Comparison of ENCODE assay signal across 8 cellular contexts in genomic region chr10:11539191-11539868, GRCh38.
A peak's percentile ranks its signal among the peaks of the same experiment; 100 is the strongest.
DNase-seq lines count a peak whose midpoint lies in the region; ATAC-seq and TF ChIP-seq lines count a peak whose summit lies in the region.

No MANE protein-coding gene starts in this region.

- no peaks in the 10 kb centered on the region for H3K9me3 ChIP-seq in gastrocnemius medialis

- no peaks in the 10 kb centered on the region for H3K27me3 Mint-ChIP-seq in activated naive CD4-positive, alpha-beta T cell treated with anti-CD3 and anti-CD28 coated beads for 36 hours (ENCODE audit: low read depth)
- peaks cover 6% of the 10 kb centered on the region for H3K27me3 Mint-ChIP-seq in activated naive CD4-positive, alpha-beta T cell treated with anti-CD3 and anti-CD28 coated beads, Interleukin-2, amount 10 ng/mL, durations not matched to agents 7 days and 5 days

- TF ChIP-seq POLR2A in gastrocnemius medialis (IDR thresholded peaks at IDR 0.05) = no peak

- peak; percentile 25 for DNase-seq in activated naive CD4-positive, alpha-beta T cell treated with anti-CD3 and anti-CD28 coated beads for 36 hours
- DNase-seq in activated naive CD4-positive, alpha-beta T cell treated with anti-CD3 and anti-CD28 coated beads, Interleukin-2, amount 10 ng/mL, durations not matched to agents 7 days and 5 days = no peak
- DNase-seq in NCI-H226 (peak; percentile 18), hypothalamus (lab: John Stamatoyannopoulos, UW) (no peak), gastrocnemius medialis (no peak)
- DNase-seq in stimulated activated naive CD8-positive, alpha-beta T cell treated with anti-CD3 and anti-CD28 coated beads, Interleukin-15, Interleukin-2, amounts not matched to agents 100 U/mL and 50 U/mL, for 24 hours = no peak

- in situ Hi-C loops in gastrocnemius medialis (cut with MboI; ENCODE audit: low sequenced_read_pairs in 4 of 4) = no loop called here

- no peaks in the 10 kb centered on the region for H3K27me3 ChIP-seq in gastrocnemius medialis

- no peak overlapping the region for H3K27ac Mint-ChIP-seq in activated naive CD4-positive, alpha-beta T cell treated with anti-CD3 and anti-CD28 coated beads for 36 hours
- H3K27ac Mint-ChIP-seq in activated naive CD4-positive, alpha-beta T cell treated with anti-CD3 and anti-CD28 coated beads, Interleukin-2, amount 10 ng/mL, durations not matched to agents 7 days and 5 days = no peak overlapping the region

- H3K36me3 ChIP-seq in gastrocnemius medialis = no peaks in the 10 kb centered on the region

- TF ChIP-seq CTCF in gastrocnemius medialis (IDR thresholded peaks at IDR 0.05 in 4 of 5, conservative IDR thresholded peaks at IDR 0.05 in 1 of 5) = no peak

- H3K4me1 Mint-ChIP-seq in activated naive CD4-positive, alpha-beta T cell treated with anti-CD3 and anti-CD28 coated beads for 36 hours (ENCODE audit: low read depth) = peaks cover 19% of the 10 kb centered on the region
- no peaks in the 10 kb centered on the region for H3K4me1 Mint-ChIP-seq in activated naive CD4-positive, alpha-beta T cell treated with anti-CD3 and anti-CD28 coated beads, Interleukin-2, amount 10 ng/mL, durations not matched to agents 7 days and 5 days

- CTCF ChIA-PET in activated naive CD4-positive, alpha-beta T cell treated with anti-CD3 and anti-CD28 coated beads for 36 hours (lab: Charles Lee) = interaction anchor here (0.8 to 2.1 kb wide), 3 partner anchors 9 to 23 kb away, joined by 3 to 5 read pairs (median 3); no protein-coding TSS in a partner anchor
- CTCF ChIA-PET in activated naive CD4-positive, alpha-beta T cell treated with anti-CD3 and anti-CD28 coated beads, Interleukin-2, amount 10 ng/mL, durations not matched to agents 7 days and 5 days (lab: Charles Lee) = interaction anchor here (0.7 to 1.0 kb wide), 2 partner anchors 50 to 218 kb away, joined by 3 read pairs; no protein-coding TSS in a partner anchor

- intact Hi-C loops in activated naive CD4-positive, alpha-beta T cell treated with anti-CD3 and anti-CD28 coated beads for 36 hours (cut with micrococcal nuclease) = loop anchor here (1.0 kb wide), 4 partner anchors 13 to 73 kb away; no protein-coding TSS in a partner anchor
- intact Hi-C loops in gastrocnemius medialis (cut with DNase I; ENCODE audit: low total_unique reads) = no loop called here

- no peak overlapping the region for H3K4me3 ChIP-seq in gastrocnemius medialis

- H3K27ac ChIP-seq in gastrocnemius medialis = no peak overlapping the region

- H3K4me3 Mint-ChIP-seq in activated naive CD4-positive, alpha-beta T cell treated with anti-CD3 and anti-CD28 coated beads for 36 hours = no peak overlapping the region
- H3K4me3 Mint-ChIP-seq in activated naive CD4-positive, alpha-beta T cell treated with anti-CD3 and anti-CD28 coated beads, Interleukin-2, amount 10 ng/mL, durations not matched to agents 7 days and 5 days = no peak overlapping the region

- ATAC-seq in esophagus mucosa (peak; percentile 84), GM18870 (IDR thresholded peaks at IDR 0.05; ENCODE audit: unreplicated experiment) (no peak), gastrocnemius medialis (no peak)
- peak; percentile 76 for ATAC-seq in stimulated activated naive CD8-positive, alpha-beta T cell treated with anti-CD3 and anti-CD28 coated beads, Interleukin-15, Interleukin-2, amounts not matched to agents 100 U/mL and 50 U/mL, for 24 hours

- no peaks in the 10 kb centered on the region for H3K36me3 Mint-ChIP-seq in activated naive CD4-positive, alpha-beta T cell treated with anti-CD3 and anti-CD28 coated beads for 36 hours (ENCODE audit: low read depth)
- no peaks in the 10 kb centered on the region for H3K36me3 Mint-ChIP-seq in activated naive CD4-positive, alpha-beta T cell treated with anti-CD3 and anti-CD28 coated beads, Interleukin-2, amount 10 ng/mL, durations not matched to agents 7 days and 5 days

- H3K4me1 ChIP-seq in gastrocnemius medialis = no peaks in the 10 kb centered on the region

- no peaks in the 10 kb centered on the region for H3K9me3 Mint-ChIP-seq in activated naive CD4-positive, alpha-beta T cell treated with anti-CD3 and anti-CD28 coated beads for 36 hours
- no peaks in the 10 kb centered on the region for H3K9me3 Mint-ChIP-seq in activated naive CD4-positive, alpha-beta T cell treated with anti-CD3 and anti-CD28 coated beads, Interleukin-2, amount 10 ng/mL, durations not matched to agents 7 days and 5 days

Comparison
In these comparisons a context has a peak if more than half of its experiments do, and no peak if none do; other contexts are left out.
1. DNase-seq: peak in activated naive CD4-positive, alpha-beta T cell treated with anti-CD3 and anti-CD28 coated beads for 36 hours (single experiment) and NCI-H226 (single experiment); none in activated naive CD4-positive, alpha-beta T cell treated with anti-CD3 and anti-CD28 coated beads, Interleukin-2, amount 10 ng/mL, durations not matched to agents 7 days and 5 days (single experiment), stimulated activated naive CD8-positive, alpha-beta T cell treated with anti-CD3 and anti-CD28 coated beads, Interleukin-15, Interleukin-2, amounts not matched to agents 100 U/mL and 50 U/mL, for 24 hours (single experiment), hypothalamus (0 of 51) and gastrocnemius medialis (0 of 2).
2. ATAC-seq: peak in esophagus mucosa (single experiment) and stimulated activated naive CD8-positive, alpha-beta T cell treated with anti-CD3 and anti-CD28 coated beads, Interleukin-15, Interleukin-2, amounts not matched to agents 100 U/mL and 50 U/mL, for 24 hours (single experiment); none in GM18870 (single experiment) and gastrocnemius medialis (0 of 2).